ENCODE assay signal across 9 cellular contexts in the genomic region with DNA sequence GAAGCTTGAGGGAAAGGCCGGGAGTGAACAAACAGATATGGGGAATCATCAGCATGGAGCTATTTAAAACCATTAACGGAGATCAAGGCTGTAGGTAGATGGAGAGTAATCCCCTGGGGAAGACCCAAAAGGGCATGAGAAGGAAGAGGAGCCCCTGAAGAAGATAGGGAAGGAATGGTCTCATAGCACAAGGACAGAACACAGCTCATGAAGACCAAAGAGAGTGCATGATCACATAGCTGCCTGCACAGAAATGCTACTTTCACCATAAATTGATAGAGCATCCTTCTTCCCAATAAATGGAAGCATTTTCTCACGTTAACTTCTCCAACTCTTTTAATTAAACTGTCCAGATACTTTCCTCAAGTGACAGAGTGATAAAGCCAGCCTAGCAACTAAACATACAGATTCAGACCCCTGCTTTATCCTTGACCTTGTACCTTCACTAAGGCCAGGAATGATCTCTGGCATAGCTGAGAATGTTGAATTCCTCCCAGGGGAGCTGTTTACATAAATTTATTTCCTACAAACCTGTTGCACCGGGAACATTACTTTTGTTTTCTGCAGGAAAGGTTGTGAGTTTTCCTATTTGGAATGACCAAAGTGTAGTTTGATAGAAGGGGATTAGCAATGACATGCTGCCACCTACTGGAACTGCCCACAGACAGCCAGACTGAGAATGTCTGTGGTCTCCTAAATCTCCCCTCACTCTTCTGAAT.
DNase-seq lines count a peak whose midpoint lies in the region; ATAC-seq and TF ChIP-seq lines count a peak whose summit lies in the region.
"Had no signal": no experiment of that assay in that cellular context is flagged by ENCODE, and none has a peak within 500 bp of the region (broad histone marks: within the 10 kb centered on the region; RNA-seq: fewer than 3 reads in every experiment).

No MANE protein-coding gene starts in this region.

- DNase-seq in NCI-H446 (lab: John Stamatoyannopoulos, UW) (peak; percentile 11 to 47), NCI-H446 treated with DMSO at 0.1 percent for 48 hours (lab: John Stamatoyannopoulos, UW) (no peak), NCI-H2227 (lab: John Stamatoyannopoulos, UW; ENCODE audit: unreplicated experiment) (peak; percentile 71), cerebellar cortex (ENCODE audit: low spot score) (peak; percentile 56), lower lobe of right lung (no peak), germinal center (ENCODE audit: low spot score) (no peak), SKM-1 treated with dmso at 0.1 percent for 144 hours (lab: John Stamatoyannopoulos, UW; ENCODE audit: unreplicated experiment) (no peak)
- no peak for DNase-seq in activated CD4-positive, alpha-beta T cell treated with anti-CD3 and anti-CD28 coated beads, Interleukin-2, amount 10 ng/mL, durations not matched to agents 7 days and 5 days
- DNase-seq: CD4-positive, CD25-positive, alpha-beta regulatory T cell had no signal

- H3K27me3 Mint-ChIP-seq in activated CD4-positive, alpha-beta T cell treated with anti-CD3 and anti-CD28 coated beads, Interleukin-2, amount 10 ng/mL, durations not matched to agents 7 days and 5 days, result no peaks in the 10 kb centered on the region
- H3K27me3 Mint-ChIP-seq: CD4-positive, CD25-positive, alpha-beta regulatory T cell had no signal

- H3K27ac ChIP-seq in lower lobe of right lung, result no peak overlapping the region

- H3K4me1 ChIP-seq in lower lobe of right lung, result no peaks in the 10 kb centered on the region

- no peaks in the 10 kb centered on the region for H3K4me1 Mint-ChIP-seq in activated CD4-positive, alpha-beta T cell treated with anti-CD3 and anti-CD28 coated beads, Interleukin-2, amount 10 ng/mL, durations not matched to agents 7 days and 5 days

- CTCF ChIA-PET in activated CD4-positive, alpha-beta T cell treated with anti-CD3 and anti-CD28 coated beads, Interleukin-2, amount 10 ng/mL, durations not matched to agents 7 days and 5 days (lab: Charles Lee), result no interaction called here

- H3K27me3 ChIP-seq in lower lobe of right lung (ENCODE audit: low read depth), result no peaks in the 10 kb centered on the region

- no peak overlapping the region for H3K27ac Mint-ChIP-seq in activated CD4-positive, alpha-beta T cell treated with anti-CD3 and anti-CD28 coated beads, Interleukin-2, amount 10 ng/mL, durations not matched to agents 7 days and 5 days

- no peaks in the 10 kb centered on the region for H3K9me3 Mint-ChIP-seq in activated CD4-positive, alpha-beta T cell treated with anti-CD3 and anti-CD28 coated beads, Interleukin-2, amount 10 ng/mL, durations not matched to agents 7 days and 5 days

- POLR2A ChIA-PET in activated CD4-positive, alpha-beta T cell treated with anti-CD3 and anti-CD28 coated beads, Interleukin-2, amount 10 ng/mL, durations not matched to agents 7 days and 5 days (lab: Charles Lee), result no interaction called here

- H3K9me3 ChIP-seq in lower lobe of right lung, result no peaks in the 10 kb centered on the region

- no peak overlapping the region for H3K4me3 Mint-ChIP-seq in activated CD4-positive, alpha-beta T cell treated with anti-CD3 and anti-CD28 coated beads, Interleukin-2, amount 10 ng/mL, durations not matched to agents 7 days and 5 days
- H3K4me3 Mint-ChIP-seq: CD4-positive, CD25-positive, alpha-beta regulatory T cell had no signal

- no peak overlapping the region for H3K4me3 ChIP-seq in lower lobe of right lung

- no peaks in the 10 kb centered on the region for H3K36me3 Mint-ChIP-seq in activated CD4-positive, alpha-beta T cell treated with anti-CD3 and anti-CD28 coated beads, Interleukin-2, amount 10 ng/mL, durations not matched to agents 7 days and 5 days (ENCODE audit: low read depth)

- H3K36me3 ChIP-seq in lower lobe of right lung, result no peaks in the 10 kb centered on the region

- intact Hi-C loops in lower lobe of right lung (cut with DNase I), result no loop called here

- no peak for ATAC-seq in lower lobe of right lung

- peak; percentile 55 for TF ChIP-seq CTCF in lower lobe of right lung (IDR thresholded peaks at IDR 0.05)

Comparison
In these comparisons a context has a peak if more than half of its experiments do, and no peak if none do; other contexts are left out.
1. DNase-seq: peak in NCI-H446 (2 of 2), NCI-H2227 (single experiment) and cerebellar cortex (single experiment); none in NCI-H446 treated with DMSO at 0.1 percent for 48 hours (single experiment), lower lobe of right lung (single experiment), germinal center (single experiment), SKM-1 treated with dmso at 0.1 percent for 144 hours (single experiment) and activated CD4-positive, alpha-beta T cell treated with anti-CD3 and anti-CD28 coated beads, Interleukin-2, amount 10 ng/mL, durations not matched to agents 7 days and 5 days (single experiment).